ENCODE assay signal across 16 cellular contexts in the genomic region with DNA sequence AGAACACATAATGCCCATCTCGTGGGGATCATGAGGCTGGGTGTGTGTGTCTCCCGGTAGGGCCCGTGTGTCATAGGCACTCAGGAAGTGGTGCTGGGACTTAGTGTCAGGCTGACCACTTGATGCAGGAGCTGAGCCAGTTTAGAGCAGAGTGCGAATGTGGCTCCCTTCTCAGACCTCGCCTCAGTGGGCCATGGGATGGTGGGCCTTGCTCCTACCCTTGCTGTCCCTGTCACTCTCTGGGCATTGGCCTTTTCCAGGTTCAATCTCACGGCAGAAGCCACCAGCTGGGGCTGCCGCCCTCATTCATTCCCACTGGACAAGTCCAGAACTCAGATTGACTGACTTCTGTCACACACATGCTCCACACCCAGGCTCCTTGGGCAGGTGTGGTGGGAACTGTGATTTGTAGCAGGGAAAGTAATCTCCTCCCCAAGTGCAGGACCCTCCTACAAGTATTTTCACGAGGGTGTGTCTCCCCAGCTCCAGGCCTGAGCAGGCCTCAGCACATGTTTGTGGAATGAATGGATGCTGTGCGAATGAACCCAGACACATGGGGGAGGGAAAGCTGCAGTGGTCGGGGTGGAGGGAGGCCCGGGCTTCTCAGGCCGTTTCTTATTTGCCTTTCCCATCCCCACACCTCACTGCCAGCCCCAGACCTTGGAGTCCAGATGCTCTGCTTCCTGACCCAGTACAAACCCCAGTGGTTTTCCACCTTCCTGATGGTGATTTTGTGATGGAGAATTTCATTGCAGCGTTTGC. TPM values are rescaled to one million over a fixed set of nuclear protein-coding genes. Genes with fewer than 3 reads are reported as not detected.
A peak's percentile ranks its signal among the peaks of the same experiment; 100 is the strongest.
DNase-seq lines count a peak whose midpoint lies in the region; ATAC-seq and TF ChIP-seq lines count a peak whose summit lies in the region.
"Had no signal": no experiment of that assay in that cellular context is flagged by ENCODE, and none has a peak within 500 bp of the region (broad histone marks: within the 10 kb centered on the region; RNA-seq: fewer than 3 reads in every experiment).

No MANE protein-coding gene starts in this region.

- ATAC-seq in GM18520 (IDR thresholded peaks at IDR 0.05; ENCODE audit: unreplicated experiment), result no peak
- ATAC-seq: activated naive CD8-positive, alpha-beta T cell treated with anti-CD3 and anti-CD28 coated beads, Interleukin-2, amount 50 U/mL, for 24 hours; naive thymus-derived CD8-positive, alpha-beta T cell had no signal

- H3K4me2 ChIP-seq in trophoblast cell (ENCODE audit: low read length), result no peak overlapping the region

- no CpG with 5 or more reads among the region's 13 CpGs for WGBS in trophoblast cell (ENCODE audit: extremely low coverage, insufficient coverage, insufficient read length)

- H3K27me3 ChIP-seq in trophoblast cell (ENCODE audit: insufficient read depth, low read length), result no peaks in the 10 kb centered on the region

- no peak overlapping the region for H3K27ac Mint-ChIP-seq in T-helper 2 cell treated with Interferon-gamma antibody and Interleukin-4, amounts not matched to agents 5 μg/mL and 100 μg/mL, for 36 hours
- H3K27ac Mint-ChIP-seq: activated naive CD8-positive, alpha-beta T cell treated with anti-CD3 and anti-CD28 coated beads, Interleukin-2, amount 50 U/mL, for 24 hours; HFFc6; naive thymus-derived CD8-positive, alpha-beta T cell had no signal

- no peak overlapping the region for H2BK12ac ChIP-seq in trophoblast cell (ENCODE audit: low read length)

- TF ChIP-seq CTCF in NB4 (IDR thresholded peaks at IDR 0.05; ENCODE audit: low read depth, low read length) (no peak), epithelial cell of esophagus (IDR thresholded peaks at IDR 0.05; ENCODE audit: insufficient read depth, low read depth, low read length, missing control alignments) (no peak)

- H3K79me1 ChIP-seq in trophoblast cell (ENCODE audit: low read length), result no peaks in the 10 kb centered on the region

- H3K4me3 Mint-ChIP-seq in T-helper 2 cell treated with Interferon-gamma antibody and Interleukin-4, amounts not matched to agents 5 μg/mL and 100 μg/mL, for 36 hours, result no peak overlapping the region
- H3K4me3 Mint-ChIP-seq: activated naive CD8-positive, alpha-beta T cell treated with anti-CD3 and anti-CD28 coated beads, Interleukin-2, amount 50 U/mL, for 24 hours; HFFc6; naive thymus-derived CD8-positive, alpha-beta T cell had no signal

- peak; percentile 12 for DNase-seq in activated T-cell treated with anti-CD3 and anti-CD28 coated beads, Interleukin-2, amount 50 U/mL, for 1 hour
- DNase-seq in activated T-cell treated with anti-CD3 and anti-CD28 coated beads for 4 hours (no peak), NB4 (ENCODE audit: low read depth) (peak; percentile 46), epithelial cell of esophagus (ENCODE audit: low read depth) (peak; percentile 35), trophoblast cell (no peak), RPMI8226 (no peak)
- DNase-seq in T-helper 2 cell treated with Interferon-gamma antibody and Interleukin-4, amounts not matched to agents 5 μg/mL and 100 μg/mL, for 36 hours (ENCODE audit: low spot score), result no peak
- DNase-seq: ACHN; activated naive CD8-positive, alpha-beta T cell treated with anti-CD3 and anti-CD28 coated beads, Interleukin-2, amount 50 U/mL, for 24 hours; dermis blood vessel endothelial cell; DMS79 treated with DMSO at 0.1 percent for 48 hours; foreskin melanocyte; HFFc6; NCI-H1930 had no signal

- no peak overlapping the region for H2BK120ac ChIP-seq in trophoblast cell (ENCODE audit: insufficient read depth, low read length, poor library complexity)

- H4K91ac ChIP-seq in trophoblast cell (ENCODE audit: low read depth, low read length), result no peak overlapping the region

- H3K4me3 ChIP-seq in NB4 (ENCODE audit: low read depth, low read length) (no peak overlapping the region), epithelial cell of esophagus (ENCODE audit: low read length) (no peak overlapping the region), trophoblast cell (ENCODE audit: low read depth, low read length) (peak overlapping the region; percentile 3)

- no peaks in the 10 kb centered on the region for H3K36me3 ChIP-seq in trophoblast cell (ENCODE audit: control insufficient read depth in 1 of 2, insufficient read depth in 2 of 2, low read length in 2 of 2)

- no peak overlapping the region for H4K8ac ChIP-seq in trophoblast cell (ENCODE audit: low read depth, low read length)

- H3K18ac ChIP-seq in trophoblast cell (ENCODE audit: low read length), result no peak overlapping the region

- no peak overlapping the region for H2AFZ ChIP-seq in trophoblast cell (ENCODE audit: insufficient read depth, low read length, poor library complexity)

- no peaks in the 10 kb centered on the region for H3K27me3 Mint-ChIP-seq in T-helper 2 cell treated with Interferon-gamma antibody and Interleukin-4, amounts not matched to agents 5 μg/mL and 100 μg/mL, for 36 hours (ENCODE audit: low read depth)
- H3K27me3 Mint-ChIP-seq: activated naive CD8-positive, alpha-beta T cell treated with anti-CD3 and anti-CD28 coated beads, Interleukin-2, amount 50 U/mL, for 24 hours; naive thymus-derived CD8-positive, alpha-beta T cell had no signal

- TF ChIP-seq POLR2A in NB4 (IDR thresholded peaks at IDR 0.05; ENCODE audit: extremely low read depth, insufficient read length), result no peak

- H3K14ac ChIP-seq in trophoblast cell (ENCODE audit: low read length), result no peak overlapping the region

- no peak overlapping the region for H3K27ac ChIP-seq in trophoblast cell (ENCODE audit: low read depth, low read length)

- H3K23ac ChIP-seq in trophoblast cell (ENCODE audit: low read length), result no peak overlapping the region

- peaks cover 2% of the 10 kb centered on the region for H3K9me3 ChIP-seq in trophoblast cell (ENCODE audit: insufficient read depth, low read depth, low read length)

- H3K4me1 Mint-ChIP-seq in T-helper 2 cell treated with Interferon-gamma antibody and Interleukin-4, amounts not matched to agents 5 μg/mL and 100 μg/mL, for 36 hours (ENCODE audit: low read depth), result peaks cover 11% of the 10 kb centered on the region

- H2BK5ac ChIP-seq in trophoblast cell (ENCODE audit: low read depth, low read length, poor library complexity), result no peak overlapping the region

- H3K79me2 ChIP-seq in trophoblast cell (ENCODE audit: control insufficient read depth, insufficient read depth, low read length, poor library complexity), result no peaks in the 10 kb centered on the region

- H3K36me3 Mint-ChIP-seq in T-helper 2 cell treated with Interferon-gamma antibody and Interleukin-4, amounts not matched to agents 5 μg/mL and 100 μg/mL, for 36 hours (ENCODE audit: low read depth), result no peaks in the 10 kb centered on the region

- H3K4ac ChIP-seq in trophoblast cell (ENCODE audit: low read depth, low read length), result no peak overlapping the region

- no peak overlapping the region for H3K9ac ChIP-seq in trophoblast cell (ENCODE audit: low read length)

- no peaks in the 10 kb centered on the region for H3K9me3 Mint-ChIP-seq in T-helper 2 cell treated with Interferon-gamma antibody and Interleukin-4, amounts not matched to agents 5 μg/mL and 100 μg/mL, for 36 hours
- H3K9me3 Mint-ChIP-seq: activated naive CD8-positive, alpha-beta T cell treated with anti-CD3 and anti-CD28 coated beads, Interleukin-2, amount 50 U/mL, for 24 hours; HFFc6; naive thymus-derived CD8-positive, alpha-beta T cell had no signal

- H3K4me1 ChIP-seq in trophoblast cell (ENCODE audit: control insufficient read depth in 1 of 2, insufficient read depth in 2 of 2, low read length in 2 of 2), result no peaks in the 10 kb centered on the region

- no peak overlapping the region for H4K12ac ChIP-seq in trophoblast cell (ENCODE audit: low read depth, low read length)

- H2AK5ac ChIP-seq in trophoblast cell (ENCODE audit: low read length), result no peak overlapping the region

RNA-seq across cellular contexts. Expression of a gene that starts 54.9 kb away (rescaled TPM):
- 0.01 TPM in 1 of 2 replicates, not detected in the other for polyA plus RNA-seq in trophoblast cell (2013)

Comparison
In these comparisons a context has a peak if more than half of its experiments do, and no peak if none do; other contexts are left out.
1. DNase-seq: peak in activated T-cell treated with anti-CD3 and anti-CD28 coated beads, Interleukin-2, amount 50 U/mL, for 1 hour (single experiment), NB4 (single experiment) and epithelial cell of esophagus (single experiment); none in activated T-cell treated with anti-CD3 and anti-CD28 coated beads for 4 hours (single experiment), trophoblast cell (0 of 2), RPMI8226 (single experiment) and T-helper 2 cell treated with Interferon-gamma antibody and Interleukin-4, amounts not matched to agents 5 μg/mL and 100 μg/mL, for 36 hours (single experiment).